Comparison of ENCODE assay signal across 2 cellular contexts in genomic region chr10:12156367-12157123, GRCh38.
TF ChIP-seq lines count a peak whose summit lies in the region.

No MANE protein-coding gene starts in this region.

TF ChIP-seq in K562, 482 proteins besides CTCF, POLR2A, EP300 and RAD21:
- no peak for TF ChIP-seq ETS1 (conservative IDR thresholded peaks at IDR 0.05; ENCODE audit: control insufficient read depth, low read depth, low read length)
- TF ChIP-seq SMARCA5 (IDR thresholded peaks at IDR 0.05), result no peak
- no peak for TF ChIP-seq HDAC1 (IDR thresholded peaks at IDR 0.05)
- no peak for TF ChIP-seq ATF3 (IDR thresholded peaks at IDR 0.05)
- no peak for TF ChIP-seq ATF3 (CRISPR knock-in tag; conservative IDR thresholded peaks at IDR 0.05)
- TF ChIP-seq ZEB2 (IDR thresholded peaks at IDR 0.05), result no peak
- TF ChIP-seq RERE (CRISPR knock-in tag; IDR thresholded peaks at IDR 0.05; ENCODE audit: borderline replicate concordance), result no peak
- no peak for TF ChIP-seq CC2D1A (IDR thresholded peaks at IDR 0.05)
- TF ChIP-seq HSF4 (CRISPR knock-in tag; IDR thresholded peaks at IDR 0.05; ENCODE audit: borderline replicate concordance), result no peak
- TF ChIP-seq CBX1 (IDR thresholded peaks at IDR 0.05; ENCODE audit: low read depth), result no peak
- no peak for TF ChIP-seq TCF15 (CRISPR knock-in tag; IDR thresholded peaks at IDR 0.05)
- TF ChIP-seq STAT6 (CRISPR knock-in tag; IDR thresholded peaks at IDR 0.05), result no peak

TF ChIP-seq in HepG2, 621 proteins besides CTCF, POLR2A, EP300 and RAD21 (continues in another document):
- TF ChIP-seq STAT5B (CRISPR knock-in tag; IDR thresholded peaks at IDR 0.05) (no peak), ZBED4 (CRISPR knock-in tag; IDR thresholded peaks at IDR 0.05; ENCODE audit: borderline replicate concordance) (peak; percentile 57; the same call in 1 of the 2 replicates), GFI1 (CRISPR knock-in tag; IDR thresholded peaks at IDR 0.05; ENCODE audit: borderline replicate concordance) (0 out of 2 replicates have a peak, but pooled peaks have one; percentile 20), USF2 (IDR thresholded peaks at IDR 0.05; ENCODE audit: low read depth, low read length) (no peak), USF2 (CRISPR knock-in tag; IDR thresholded peaks at IDR 0.05; ENCODE audit: borderline replicate concordance) (no peak), HOMEZ (CRISPR knock-in tag; IDR thresholded peaks at IDR 0.05; ENCODE audit: low read depth) (peak; percentile 80; the same call in 1 of the 2 replicates), ZNF562 (CRISPR knock-in tag; IDR thresholded peaks at IDR 0.05; ENCODE audit: borderline replicate concordance) (no peak), ZNF331 (CRISPR knock-in tag; IDR thresholded peaks at IDR 0.05) (peak; percentile 70), ZNF644 (CRISPR knock-in tag; IDR thresholded peaks at IDR 0.05; ENCODE audit: low read depth) (peak; percentile 76), SKI (IDR thresholded peaks at IDR 0.05; ENCODE audit: partially characterized antibody) (peak; percentile 62), HDAC1 (CRISPR knock-in tag; IDR thresholded peaks at IDR 0.05) (peak; percentile 34; the same call in 1 of the 2 replicates), SALL1 (CRISPR knock-in tag; IDR thresholded peaks at IDR 0.05) (peak; percentile 97), ZSCAN29 (CRISPR knock-in tag; conservative IDR thresholded peaks at IDR 0.05) (0 out of 2 replicates have a peak, but pooled peaks have one; percentile 71), SOX6 (IDR thresholded peaks at IDR 0.05) (no peak), SOX6 (CRISPR knock-in tag; IDR thresholded peaks at IDR 0.05) (peak; percentile 42), PBX3 (CRISPR knock-in tag; IDR thresholded peaks at IDR 0.05; ENCODE audit: borderline replicate concordance) (no peak), ARID5B (CRISPR knock-in tag; IDR thresholded peaks at IDR 0.05) (peak; percentile 49; the same call in 1 of the 2 replicates), BCL6 (CRISPR knock-in tag; IDR thresholded peaks at IDR 0.05) (peak; percentile 56; the same call in 1 of the 2 replicates), FOXJ3 (CRISPR knock-in tag; IDR thresholded peaks at IDR 0.05; ENCODE audit: borderline replicate concordance) (peak; percentile 49; the same call in 1 of the 2 replicates), ZNF264 (CRISPR knock-in tag; IDR thresholded peaks at IDR 0.05) (0 out of 2 replicates have a peak, but pooled peaks have one; percentile 25), ZGPAT (CRISPR knock-in tag; IDR thresholded peaks at IDR 0.05) (0 out of 2 replicates have a peak, but pooled peaks have one; percentile 23), KDM6A (CRISPR knock-in tag; IDR thresholded peaks at IDR 0.05; ENCODE audit: low read depth) (0 out of 2 replicates have a peak, but pooled peaks have one; percentile 58), REPIN1 (CRISPR knock-in tag; IDR thresholded peaks at IDR 0.05; ENCODE audit: borderline replicate concordance, low read depth) (peak; percentile 44; the same call in 1 of the 2 replicates), IKZF5 (CRISPR knock-in tag; IDR thresholded peaks at IDR 0.05) (peak; percentile 42; the same call in 1 of the 2 replicates), POGZ (CRISPR knock-in tag; IDR thresholded peaks at IDR 0.05) (peak; percentile 48; the same call in 1 of the 2 replicates), SMAD3 (CRISPR knock-in tag; IDR thresholded peaks at IDR 0.05) (peak; percentile 54; the same call in 1 of the 2 replicates), ATF1 (CRISPR knock-in tag; IDR thresholded peaks at IDR 0.05) (0 out of 2 replicates have a peak, but pooled peaks have one; percentile 25), FOXA3 (CRISPR knock-in tag; IDR thresholded peaks at IDR 0.05) (0 out of 2 replicates have a peak, but pooled peaks have one; percentile 24), SAP130 (CRISPR knock-in tag; IDR thresholded peaks at IDR 0.05; ENCODE audit: low read depth) (peak; percentile 61; the same call in 1 of the 2 replicates), ZFP91 (CRISPR knock-in tag; IDR thresholded peaks at IDR 0.05; ENCODE audit: borderline replicate concordance) (no peak), HNF4A (CRISPR knock-in tag; IDR thresholded peaks at IDR 0.05) (peak; percentile 95), ARID3A (IDR thresholded peaks at IDR 0.05; ENCODE audit: low read depth, low read length) (peak; percentile 64), ZBTB1 (CRISPR knock-in tag; IDR thresholded peaks at IDR 0.05; ENCODE audit: borderline replicate concordance) (no peak), ELF3 (CRISPR knock-in tag; IDR thresholded peaks at IDR 0.05) (peak; percentile 36; the same call in 1 of the 2 replicates), ZBTB20 (CRISPR knock-in tag; IDR thresholded peaks at IDR 0.05; ENCODE audit: borderline replicate concordance, low read depth) (peak; percentile 76; the same call in 1 of the 2 replicates), RCOR2 (CRISPR knock-in tag; IDR thresholded peaks at IDR 0.05) (peak; percentile 55; the same call in 1 of the 2 replicates)
